ENCODE assay signal across 25 cellular contexts in the genomic region with DNA sequence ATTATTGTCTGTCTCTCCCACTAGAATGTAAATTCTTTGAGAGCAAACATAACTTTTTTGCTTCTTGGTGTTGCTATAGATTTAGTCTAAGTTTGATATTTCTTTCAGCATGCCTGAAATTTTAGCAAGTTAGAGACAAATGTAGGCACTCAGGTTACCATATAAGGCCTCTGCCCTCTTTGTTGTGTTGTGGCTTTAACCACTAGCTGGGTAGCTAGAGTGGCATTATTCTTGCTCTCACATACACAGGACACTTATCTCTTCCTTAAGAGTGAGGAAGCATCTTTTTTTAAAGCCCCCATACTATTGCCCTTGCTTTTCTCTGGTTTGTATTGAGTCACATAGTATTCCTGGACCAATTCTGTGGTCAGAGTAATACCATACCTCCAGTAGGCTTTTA.
"Had no signal": no experiment of that assay in that cellular context is flagged by ENCODE, and none has a peak within 500 bp of the region (broad histone marks: within the 10 kb centered on the region; RNA-seq: fewer than 3 reads in every experiment).

No MANE protein-coding gene starts in this region.

- H3K9me3 Mint-ChIP-seq: activated CD4-positive, alpha-beta memory T cell treated with anti-CD3 and anti-CD28 coated beads for 36 hours; activated naive CD4-positive, alpha-beta T cell treated with anti-CD3 and anti-CD28 coated beads for 36 hours; activated T-helper 1 cell treated with anti-CD3 and anti-CD28 coated beads, Interleukin-12 subunit alpha, Interleukin-12 subunit beta, Interleukin-2, Interleukin-4 antibody, amounts not matched to agents 30 ng/mL and 10 ng/mL and 1 ng/mL, durations not matched to agents 14 hours and 24 hours and 36 hours; mesothelial cell of epicardium; naive B cell; neural crest cell; T-helper 2 cell treated with Interferon-gamma antibody and Interleukin-4, amounts not matched to agents 5 μg/mL and 100 μg/mL, for 36 hours had no signal

- H3K27ac ChIP-seq: colonic mucosa, parathyroid adenoma, stomach, thyroid gland, upper lobe of left lung, vagina had no signal

- H3K36me3 ChIP-seq: colonic mucosa, thyroid gland, vagina had no signal

- DNase-seq: activated CD4-positive, alpha-beta memory T cell treated with anti-CD3 and anti-CD28 coated beads for 36 hours; activated CD4-positive, alpha-beta T cell treated with anti-CD3 and anti-CD28 coated beads for 4 hours; activated CD8-positive, alpha-beta memory T cell treated with anti-CD3 and anti-CD28 coated beads, Interleukin-2, amount 50 U/mL, for 4 hours; activated effector memory CD4-positive, alpha-beta T cell treated with anti-CD3 and anti-CD28 coated beads, Interleukin-2, amount 50 U/mL, for 16 hours; activated naive CD4-positive, alpha-beta T cell treated with anti-CD3 and anti-CD28 coated beads for 36 hours; activated T-cell treated with anti-CD3 and anti-CD28 coated beads, Interleukin-2, amount 50 U/mL, for 1 hour; anterior cingulate cortex; colonic mucosa; effector CD8-positive, alpha-beta T cell; mammary epithelial cell; naive B cell; nucleus accumbens; stimulated activated CD4-positive, alpha-beta T cell treated with anti-CD3 and anti-CD28 coated beads, Interleukin-15, amount 100 ng/mL, for 24 hours; stimulated activated CD4-positive, alpha-beta T cell treated with anti-CD3 and anti-CD28 coated beads, Interleukin-2, amount 100 ng/mL, for 24 hours; stimulated activated naive B cell treated with anti-CD40 and anti-IgM and Interleukin-4, amounts not matched to agents 10 μg/mL and 1 μg/mL and 100 μg/mL, for 72 hours; stomach; thyroid gland; upper lobe of left lung had no signal

- H3K9me3 ChIP-seq: colonic mucosa, right atrium auricular region, stomach, thyroid gland, upper lobe of left lung, vagina had no signal

- H3K4me3 ChIP-seq: colonic mucosa, right atrium auricular region, stomach, thyroid gland, upper lobe of left lung, vagina had no signal

- H3K36me3 Mint-ChIP-seq: naive B cell had no signal

- H3K27me3 ChIP-seq: colonic mucosa, right atrium auricular region, stomach, thyroid gland, upper lobe of left lung, vagina had no signal

- H3K4me3 Mint-ChIP-seq: activated CD4-positive, alpha-beta memory T cell treated with anti-CD3 and anti-CD28 coated beads for 36 hours; activated naive CD4-positive, alpha-beta T cell treated with anti-CD3 and anti-CD28 coated beads for 36 hours; activated T-helper 1 cell treated with anti-CD3 and anti-CD28 coated beads, Interleukin-12 subunit alpha, Interleukin-12 subunit beta, Interleukin-2, Interleukin-4 antibody, amounts not matched to agents 30 ng/mL and 10 ng/mL and 1 ng/mL, durations not matched to agents 14 hours and 24 hours and 36 hours; mesothelial cell of epicardium; naive B cell; neural crest cell; stimulated activated naive B cell treated with anti-CD40 and anti-IgM and Interleukin-4, amounts not matched to agents 10 μg/mL and 1 μg/mL and 100 μg/mL, for 72 hours; T-helper 2 cell treated with Interferon-gamma antibody and Interleukin-4, amounts not matched to agents 5 μg/mL and 100 μg/mL, for 36 hours had no signal

- H3K27ac Mint-ChIP-seq: activated CD4-positive, alpha-beta memory T cell treated with anti-CD3 and anti-CD28 coated beads for 36 hours; activated naive CD4-positive, alpha-beta T cell treated with anti-CD3 and anti-CD28 coated beads for 36 hours; activated T-helper 1 cell treated with anti-CD3 and anti-CD28 coated beads, Interleukin-12 subunit alpha, Interleukin-12 subunit beta, Interleukin-2, Interleukin-4 antibody, amounts not matched to agents 30 ng/mL and 10 ng/mL and 1 ng/mL, durations not matched to agents 14 hours and 24 hours and 36 hours; mesothelial cell of epicardium; stimulated activated naive B cell treated with anti-CD40 and anti-IgM and Interleukin-4, amounts not matched to agents 10 μg/mL and 1 μg/mL and 100 μg/mL, for 72 hours; T-helper 2 cell treated with Interferon-gamma antibody and Interleukin-4, amounts not matched to agents 5 μg/mL and 100 μg/mL, for 36 hours had no signal

- H3K27me3 Mint-ChIP-seq: activated CD4-positive, alpha-beta memory T cell treated with anti-CD3 and anti-CD28 coated beads for 36 hours; naive B cell; stimulated activated naive B cell treated with anti-CD40 and anti-IgM and Interleukin-4, amounts not matched to agents 10 μg/mL and 1 μg/mL and 100 μg/mL, for 72 hours had no signal

- H3K4me1 ChIP-seq: colonic mucosa, parathyroid adenoma, vagina had no signal

- ATAC-seq: stimulated activated naive B cell treated with anti-CD40 and anti-IgM and Interleukin-4, amounts not matched to agents 10 μg/mL and 1 μg/mL and 100 μg/mL, for 72 hours had no signal
